12 cellular contexts compared by ENCODE assay signal in genomic region chr5:115599924-115600323, GRCh38. TPM values are rescaled to one million over a fixed set of nuclear protein-coding genes. Genes with fewer than 3 reads are reported as not detected.
A peak's percentile ranks its signal among the peaks of the same experiment; 100 is the strongest.
DNase-seq lines count a peak whose midpoint lies in the region; ATAC-seq and TF ChIP-seq lines count a peak whose summit lies in the region.
"Had no signal": no experiment of that assay in that cellular context is flagged by ENCODE, and none has a peak within 500 bp of the region (broad histone marks: within the 10 kb centered on the region; RNA-seq: fewer than 3 reads in every experiment).

No MANE protein-coding gene starts in this region.

- H3K27me3 ChIP-seq in GM23338 (ENCODE audit: insufficient read depth) (peaks cover 5% of the 10 kb centered on the region; the same call in 1 of the 2 replicates), psoas muscle (ENCODE audit: insufficient read depth in 3 of 3, low read length in 2 of 3) (no peaks in the 10 kb centered on the region), thyroid gland (no peaks in the 10 kb centered on the region)
- H3K27me3 ChIP-seq: dorsolateral prefrontal cortex had no signal

- H3K9me3 Mint-ChIP-seq in GM23338 (no peaks in the 10 kb centered on the region), chondrocyte (ENCODE audit: low read depth) (no peaks in the 10 kb centered on the region)
- H3K9me3 Mint-ChIP-seq: activated naive CD4-positive, alpha-beta T cell treated with anti-CD3 and anti-CD28 coated beads, Interleukin-2, amount 50 U/mL, for 72 hours had no signal

- H3K4me3 ChIP-seq in GM23338 (no peak overlapping the region), psoas muscle (peak overlapping the region; percentile 88), thyroid gland (replicated peaks in 1 of 3) (no peak overlapping the region)

- H3K36me3 Mint-ChIP-seq in GM23338 (ENCODE audit: low read depth) (no peaks in the 10 kb centered on the region; the same call in 1 of the 3 replicates), chondrocyte (ENCODE audit: low read depth) (peaks cover 2% of the 10 kb centered on the region)

- intact Hi-C loops in psoas muscle (cut with DNase I) (no loop called here), thyroid gland (cut with DNase I) (no loop called here)

- H3K27ac ChIP-seq in GM23338 (ENCODE audit: low read depth), result no peak overlapping the region
- H3K27ac ChIP-seq in psoas muscle, result peak overlapping the region; percentile 95
- H3K27ac ChIP-seq in thyroid gland, result no peak overlapping the region

- H3K27me3 Mint-ChIP-seq in GM23338 (ENCODE audit: insufficient read depth, low read depth, poor library complexity) (peaks cover 3% of the 10 kb centered on the region), chondrocyte (ENCODE audit: low read depth) (no peaks in the 10 kb centered on the region)

- TF ChIP-seq CTCF in GM23338 (conservative IDR thresholded peaks at IDR 0.05; ENCODE audit: low read depth in 2 of 2) (no peak), chondrocyte (IDR thresholded peaks at IDR 0.05) (no peak), psoas muscle (IDR thresholded peaks at IDR 0.05) (no peak), thyroid gland (IDR thresholded peaks at IDR 0.05) (no peak)

- peaks cover 19% of the 10 kb centered on the region for H3K4me1 ChIP-seq in GM23338 (ENCODE audit: insufficient read depth)
- H3K4me1 ChIP-seq in psoas muscle, result peaks cover 54% of the 10 kb centered on the region
- H3K4me1 ChIP-seq in thyroid gland, result peaks cover 18 to 21% of the 10 kb centered on the region in 2 donors

- H3K9me2 ChIP-seq in GM23338 (ENCODE audit: insufficient read depth), result no peaks in the 10 kb centered on the region

- no peak; the same call in 2 of the 3 replicates for ATAC-seq in GM23338
- no peak for ATAC-seq in psoas muscle
- no peak for ATAC-seq in HG03045 (IDR thresholded peaks at IDR 0.05; ENCODE audit: unreplicated experiment)

- H3K36me3 ChIP-seq in GM23338 (ENCODE audit: insufficient read depth) (no peaks in the 10 kb centered on the region), psoas muscle (ENCODE audit: insufficient read depth in 1 of 2, low read depth in 1 of 2) (no peaks in the 10 kb centered on the region), thyroid gland (no peaks in the 10 kb centered on the region)

- H3K4me1 Mint-ChIP-seq in GM23338 (peaks cover 23% of the 10 kb centered on the region), chondrocyte (ENCODE audit: low read depth) (peaks cover 47% of the 10 kb centered on the region)

- no peaks in the 10 kb centered on the region for H3K9me3 ChIP-seq in psoas muscle
- H3K9me3 ChIP-seq in thyroid gland, result no peaks in the 10 kb centered on the region

- TF ChIP-seq POLR2A in thyroid gland (IDR thresholded peaks at IDR 0.05), result no peak

- 48 to 82% (median 58%) methylated on average over 2 of the region's 2 CpGs for WGBS in psoas muscle, 3 donors
- 64 to 67% methylated on average over 2 of the region's 2 CpGs for WGBS in thyroid gland, 2 donors

- peak; percentile 22 for DNase-seq in ELF-1 (ENCODE audit: low read depth, low spot score)
- DNase-seq in GM23338 (ENCODE audit: low spot score), result peak; percentile 58
- no peak for DNase-seq in chondrocyte (ENCODE audit: low spot score)
- DNase-seq in psoas muscle, result no peak
- DNase-seq in NCI-H69 (lab: John Stamatoyannopoulos, UW), result no peak
- no peak for DNase-seq in thyroid gland
- no peak for DNase-seq in medulla oblongata (ENCODE audit: extremely low spot score)
- DNase-seq: NCI-H2107, SW 1271 had no signal

- H3K4me3 Mint-ChIP-seq in GM23338 (no peak overlapping the region), chondrocyte (ENCODE audit: unreplicated experiment) (peak overlapping the region; percentile 44)

- H3F3A ChIP-seq in GM23338 (replicated peaks; ENCODE audit: low read depth), result peaks cover 6% of the 10 kb centered on the region; the same call in 1 of the 2 replicates

- H3K79me2 ChIP-seq in GM23338 (replicated peaks; ENCODE audit: insufficient read depth), result no peaks in the 10 kb centered on the region

- H2AFZ ChIP-seq in GM23338, result no peak overlapping the region

- H4K20me1 ChIP-seq in GM23338 (replicated peaks; ENCODE audit: insufficient read depth), result no peaks in the 10 kb centered on the region; the same call in 1 of the 2 replicates

- H3K27ac Mint-ChIP-seq in GM23338 (no peak overlapping the region), chondrocyte (ENCODE audit: unreplicated experiment) (peak overlapping the region; percentile 72)
- H3K27ac Mint-ChIP-seq: activated naive CD4-positive, alpha-beta T cell treated with anti-CD3 and anti-CD28 coated beads, Interleukin-2, amount 50 U/mL, for 72 hours had no signal

- peak overlapping the region; percentile 37 for H3K4me2 ChIP-seq in GM23338

TF ChIP-seq in GM23338, 12 proteins besides CTCF, POLR2A, EP300 and RAD21 (continues in another document):
- no peak for TF ChIP-seq ZNF331 (CRISPR knock-in tag; IDR thresholded peaks at IDR 0.05; ENCODE audit: low read depth)
- TF ChIP-seq, protein P1, sequence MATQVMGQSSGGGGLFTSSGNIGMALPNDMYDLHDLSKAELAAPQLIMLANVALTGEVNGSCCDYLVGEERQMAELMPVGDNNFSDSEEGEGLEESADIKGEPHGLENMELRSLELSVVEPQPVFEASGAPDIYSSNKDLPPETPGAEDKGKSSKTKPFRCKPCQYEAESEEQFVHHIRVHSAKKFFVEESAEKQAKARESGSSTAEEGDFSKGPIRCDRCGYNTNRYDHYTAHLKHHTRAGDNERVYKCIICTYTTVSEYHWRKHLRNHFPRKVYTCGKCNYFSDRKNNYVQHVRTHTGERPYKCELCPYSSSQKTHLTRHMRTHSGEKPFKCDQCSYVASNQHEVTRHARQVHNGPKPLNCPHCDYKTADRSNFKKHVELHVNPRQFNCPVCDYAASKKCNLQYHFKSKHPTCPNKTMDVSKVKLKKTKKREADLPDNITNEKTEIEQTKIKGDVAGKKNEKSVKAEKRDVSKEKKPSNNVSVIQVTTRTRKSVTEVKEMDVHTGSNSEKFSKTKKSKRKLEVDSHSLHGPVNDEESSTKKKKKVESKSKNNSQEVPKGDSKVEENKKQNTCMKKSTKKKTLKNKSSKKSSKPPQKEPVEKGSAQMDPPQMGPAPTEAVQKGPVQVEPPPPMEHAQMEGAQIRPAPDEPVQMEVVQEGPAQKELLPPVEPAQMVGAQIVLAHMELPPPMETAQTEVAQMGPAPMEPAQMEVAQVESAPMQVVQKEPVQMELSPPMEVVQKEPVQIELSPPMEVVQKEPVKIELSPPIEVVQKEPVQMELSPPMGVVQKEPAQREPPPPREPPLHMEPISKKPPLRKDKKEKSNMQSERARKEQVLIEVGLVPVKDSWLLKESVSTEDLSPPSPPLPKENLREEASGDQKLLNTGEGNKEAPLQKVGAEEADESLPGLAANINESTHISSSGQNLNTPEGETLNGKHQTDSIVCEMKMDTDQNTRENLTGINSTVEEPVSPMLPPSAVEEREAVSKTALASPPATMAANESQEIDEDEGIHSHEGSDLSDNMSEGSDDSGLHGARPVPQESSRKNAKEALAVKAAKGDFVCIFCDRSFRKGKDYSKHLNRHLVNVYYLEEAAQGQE (IDR thresholded peaks at IDR 0.05; ENCODE audit: unreplicated experiment), result no peak
- TF ChIP-seq NANOG (IDR thresholded peaks at IDR 0.05; ENCODE audit: borderline replicate concordance), result no peak
- no peak for TF ChIP-seq CREB1 (CRISPR knock-in tag; IDR thresholded peaks at IDR 0.05; ENCODE audit: low read depth)
- TF ChIP-seq JUNB (IDR thresholded peaks at IDR 0.05; ENCODE audit: unreplicated experiment), result no peak
- no peak for TF ChIP-seq ETS1 (IDR thresholded peaks at IDR 0.05)
- no peak for TF ChIP-seq EZH2phosphoT487 (IDR thresholded peaks at IDR 0.05; ENCODE audit: unreplicated experiment)
- no peak for TF ChIP-seq ZNF114 (CRISPR knock-in tag; IDR thresholded peaks at IDR 0.05)
- no peak for TF ChIP-seq EZH2 (IDR thresholded peaks at IDR 0.05; ENCODE audit: low read depth, unreplicated experiment)
- no peak for TF ChIP-seq STAT1 (IDR thresholded peaks at IDR 0.05; ENCODE audit: unreplicated experiment)
- no peak for TF ChIP-seq POLR2AphosphoS5 (IDR thresholded peaks at IDR 0.05; ENCODE audit: low read depth)

RNA-seq across cellular contexts. Expression of gene TICAM2, which starts 2.4 kb away (rescaled TPM):
- total RNA-seq in GM23338 (2014; rRNA removed; shearing (Covaris generic)), result not detected in 2 replicates
- polyA plus RNA-seq in GM23338 (2016; fragmentation: Nextera tagmentation; extraction: Ambion mirVana) (1.0 and 1.4 TPM in 2 replicates), psoas muscle (1 to 10 TPM in 2 of 3 donors, under 1 TPM in 1; 0.63 to 2.9 (median 1.3) TPM)
- total RNA-seq in chondrocyte (3.2 to 4.7 TPM (median 4.0 TPM) in 3 replicates), psoas muscle (1 to 10 TPM; 1.2 to 4.9 (median 1.7) TPM), thyroid gland (1 to 10 TPM; 1.1 to 2.0 (median 1.5) TPM)

RNA-seq across cellular contexts. Expression of gene TMED7, which starts 25.9 kb away (rescaled TPM):
- total RNA-seq in GM23338 (2014; rRNA removed; shearing (Covaris generic)), result 104 and 158 TPM in 2 replicates
- polyA plus RNA-seq in GM23338 (2016; fragmentation: Nextera tagmentation; extraction: Ambion mirVana) (30.2 and 31.7 TPM in 2 replicates), psoas muscle (10 to 100 TPM; 18.3 to 33.5 (median 28.2) TPM)
- total RNA-seq in chondrocyte (122 to 146 TPM (median 132 TPM) in 3 replicates), psoas muscle (10 to 100 TPM; 34.2 to 59.0 (median 40.6) TPM), thyroid gland (100 to 1,000 TPM; 137 to 198 (median 168) TPM)

RNA-seq across cellular contexts. Expression of gene FEM1C, which starts 55.3 kb away (rescaled TPM):
- 21.6 and 22.3 TPM in 2 replicates for total RNA-seq in GM23338 (2014; rRNA removed; shearing (Covaris generic))
- 4.5 and 4.7 TPM in 2 replicates for polyA plus RNA-seq in GM23338 (2016; fragmentation: Nextera tagmentation; extraction: Ambion mirVana)
- 14.8 to 15.4 TPM (median 14.8 TPM) in 3 replicates for total RNA-seq in chondrocyte
- 10 to 100 TPM; 26.0 to 44.5 (median 32.8) TPM for total RNA-seq in psoas muscle
- polyA plus RNA-seq in psoas muscle, result 10 to 100 TPM in 2 of 3 donors, 1 to 10 TPM in 1; 9.1 to 24.0 (median 15.8) TPM
- 10 to 100 TPM; 10.5 to 19.2 (median 14.2) TPM for total RNA-seq in thyroid gland

Comparison
In these comparisons a context has a peak if more than half of its experiments do, and no peak if none do; other contexts are left out.
1. DNase-seq: peak in ELF-1 (single experiment) and GM23338 (single experiment); none in chondrocyte (single experiment), psoas muscle (0 of 2), NCI-H69 (single experiment), thyroid gland (0 of 2) and medulla oblongata (single experiment).